8 cellular contexts compared by ENCODE assay signal in genomic region chr3:48564022-48564421, GRCh38. TPM values are rescaled to one million over a fixed set of nuclear protein-coding genes. Genes with fewer than 3 reads are reported as not detected.
DNase-seq lines count a peak whose midpoint lies in the region; ATAC-seq and TF ChIP-seq lines count a peak whose summit lies in the region.

No MANE protein-coding gene starts in this region.

- ATAC-seq in HG03457 (IDR thresholded peaks at IDR 0.05; ENCODE audit: unreplicated experiment): no peak

- peaks cover 35% of the 10 kb centered on the region for H3K4me1 ChIP-seq in SJCRH30
- H3K4me1 ChIP-seq in sigmoid colon: peaks cover 0 to 27% (median 22%) of the 10 kb centered on the region in 4 donors

- 77 to 79% methylated on average over 10 of the region's 10 CpGs for WGBS in sigmoid colon, 2 donors

- TF ChIP-seq POLR2A in sigmoid colon (IDR thresholded peaks at IDR 0.05): no peak

- no peak for TF ChIP-seq CTCF in sigmoid colon (IDR thresholded peaks at IDR 0.05)

- intact Hi-C loops in sigmoid colon (cut with DNase I): no loop called here

- H3K36me3 ChIP-seq in SJCRH30: no peaks in the 10 kb centered on the region
- no peaks in the 10 kb centered on the region for H3K36me3 ChIP-seq in sigmoid colon

- DNase-seq in H4 (ENCODE audit: low spot score) (peak; percentile 72), SJCRH30 (peak; percentile 40 to 48), epithelial cell of prostate (ENCODE audit: low read depth, low spot score) (no peak), sigmoid colon (peak; percentile 76), NCI-H1048 (lab: John Stamatoyannopoulos, UW) (no peak), NCI-H345 treated with DMSO at 0.1 percent for 48 hours (lab: John Stamatoyannopoulos, UW; ENCODE audit: unreplicated experiment) (no peak), ureter (ENCODE audit: low spot score) (no peak)

- TF ChIP-seq EP300 in sigmoid colon (IDR thresholded peaks at IDR 0.05): no peak

- H3K9me3 ChIP-seq in SJCRH30 (replicated peaks): no peaks in the 10 kb centered on the region
- no peaks in the 10 kb centered on the region for H3K9me3 ChIP-seq in sigmoid colon

- H3K27ac ChIP-seq in SJCRH30: peak overlapping the region; percentile 42
- H3K27ac ChIP-seq in epithelial cell of prostate: peak overlapping the region; percentile 61
- H3K27ac ChIP-seq in sigmoid colon: no peak overlapping the region

- H3K4me3 ChIP-seq in SJCRH30: no peak overlapping the region
- H3K4me3 ChIP-seq in sigmoid colon: no peak overlapping the region

- H3K27me3 ChIP-seq in SJCRH30 (no peaks in the 10 kb centered on the region), sigmoid colon (no peaks in the 10 kb centered on the region)

RNA-seq across cellular contexts. Expression of gene UCN2, which starts 0.4 kb away (rescaled TPM):
- 0.29 and 0.56 TPM in 2 replicates for total RNA-seq in H4 (2014; rRNA removed; shearing (Covaris generic))
- 0.14 TPM in 1 of 2 replicates, not detected in the other for total RNA-seq in SJCRH30 (2014; rRNA removed; shearing (Covaris generic))
- total RNA-seq in sigmoid colon (not detected), ureter (1.5 TPM)
- under 1 TPM in 1 of 3 donors, not detected in 2; 0.10 TPM for polyA plus RNA-seq in sigmoid colon

RNA-seq across cellular contexts. Expression of gene PFKFB4, which starts 7.4 kb away (rescaled TPM):
- 4.8 and 5.2 TPM in 2 replicates for total RNA-seq in H4 (2014; rRNA removed; shearing (Covaris generic))
- total RNA-seq in SJCRH30 (2014; rRNA removed; shearing (Covaris generic)): 8.0 and 8.3 TPM in 2 replicates
- total RNA-seq in sigmoid colon (1 to 10 TPM; 1.5 to 6.7 (median 2.7) TPM), ureter (7.4 TPM)
- 1 to 10 TPM; 4.2 to 8.0 (median 4.8) TPM for polyA plus RNA-seq in sigmoid colon

RNA-seq across cellular contexts. Expression of gene COL7A1, which starts 31.1 kb away (rescaled TPM):
- 6.8 and 7.0 TPM in 2 replicates for total RNA-seq in H4 (2014; rRNA removed; shearing (Covaris generic))
- 1.5 and 2.0 TPM in 2 replicates for total RNA-seq in SJCRH30 (2014; rRNA removed; shearing (Covaris generic))
- total RNA-seq in sigmoid colon (1 to 10 TPM; 1.5 to 9.4 (median 2.6) TPM), ureter (62.9 TPM)
- 10 to 100 TPM in 1 of 3 donors, 1 to 10 TPM in 2; 1.4 to 15.4 (median 3.0) TPM for polyA plus RNA-seq in sigmoid colon

RNA-seq across cellular contexts. Expression of gene UQCRC1, which starts 45.4 kb away (rescaled TPM):
- total RNA-seq in H4 (2014; rRNA removed; shearing (Covaris generic)): 171 and 176 TPM in 2 replicates
- total RNA-seq in SJCRH30 (2014; rRNA removed; shearing (Covaris generic)): 137 and 162 TPM in 2 replicates
- total RNA-seq in sigmoid colon (100 to 1,000 TPM; 199 to 241 (median 223) TPM), ureter (178 TPM)
- 100 to 1,000 TPM; 451 to 828 (median 586) TPM for polyA plus RNA-seq in sigmoid colon

RNA-seq across cellular contexts. Expression of gene TMEM89, which starts 57.5 kb away (rescaled TPM):
- not detected in 2 replicates for total RNA-seq in H4 (2014; rRNA removed; shearing (Covaris generic))
- not detected in 2 replicates for total RNA-seq in SJCRH30 (2014; rRNA removed; shearing (Covaris generic))
- total RNA-seq in sigmoid colon (not detected), ureter (not detected)
- 1 to 10 TPM in 1 of 3 donors, not detected in 2; 1.2 TPM for polyA plus RNA-seq in sigmoid colon

Comparison
In these comparisons a context has a peak if more than half of its experiments do, and no peak if none do; other contexts are left out.
1. DNase-seq: peak in H4 (single experiment), SJCRH30 (2 of 2) and sigmoid colon (single experiment); none in epithelial cell of prostate (single experiment), NCI-H1048 (single experiment), NCI-H345 treated with DMSO at 0.1 percent for 48 hours (single experiment) and ureter (single experiment).
2. H3K27ac ChIP-seq: peak in SJCRH30 (single experiment) and epithelial cell of prostate (single experiment); none in sigmoid colon (0 of 4).